ENCODE assay signal across 20 cellular contexts in genomic region chr1:96524100-96524499, GRCh38.
DNase-seq lines count a peak whose midpoint lies in the region; ATAC-seq, FAIRE-seq and TF ChIP-seq lines count a peak whose summit lies in the region.
"Had no signal": no experiment of that assay in that cellular context is flagged by ENCODE, and none has a peak within 500 bp of the region (broad histone marks: within the 10 kb centered on the region; RNA-seq: fewer than 3 reads in every experiment).

No MANE protein-coding gene starts in this region.

- intact Hi-C loops in left cardiac atrium (cut with DNase I) (no loop called here), left ventricle myocardium superior (cut with micrococcal nuclease) (no loop called here), Panc1 (cut with micrococcal nuclease; ENCODE audit: unreplicated experiment) (no loop called here), endothelial cell of umbilical vein (cut with micrococcal nuclease) (no loop called here), upper lobe of right lung (cut with DNase I) (no loop called here)

- no peak overlapping the region for H3K4me3 ChIP-seq in Panc1 (ENCODE audit: low read depth in 2 of 2, low read length in 2 of 2)
- H3K4me3 ChIP-seq in endothelial cell of umbilical vein (replicated peaks in 1 of 3; ENCODE audit: insufficient read depth in 1 of 3, low read depth in 1 of 3, low read length in 3 of 3): no peak overlapping the region
- no peak overlapping the region for H3K4me3 ChIP-seq in upper lobe of right lung
- H3K4me3 ChIP-seq: SJSA1, stomach had no signal

- H3K27ac ChIP-seq in Panc1 (ENCODE audit: low read length) (no peak overlapping the region), endothelial cell of umbilical vein (ENCODE audit: insufficient read depth, low read depth, low read length) (no peak overlapping the region), upper lobe of right lung (no peak overlapping the region)
- H3K27ac ChIP-seq: SJSA1, stomach had no signal

- ATAC-seq in left cardiac atrium: peak; percentile 29 to 80
- no peak for ATAC-seq in left ventricle myocardium superior
- no peak for ATAC-seq in Panc1
- ATAC-seq in upper lobe of right lung: peak; percentile 42
- ATAC-seq: CD8-positive, alpha-beta T cell; sciatic nerve had no signal

- no peak for TF ChIP-seq POLR2A in endothelial cell of umbilical vein (IDR thresholded peaks at IDR 0.05; ENCODE audit: low read depth, low read length)

- peaks cover 7% of the 10 kb centered on the region for H3K36me3 Mint-ChIP-seq in glutamatergic neuron (ENCODE audit: unreplicated experiment)
- H3K36me3 Mint-ChIP-seq: CD8-positive, alpha-beta T cell had no signal

- no peaks in the 10 kb centered on the region for H3K36me3 ChIP-seq in Panc1 (ENCODE audit: control insufficient read depth, insufficient read depth, low read length)
- H3K36me3 ChIP-seq in endothelial cell of umbilical vein (ENCODE audit: control insufficient read depth in 2 of 2, extremely low read depth in 1 of 2, insufficient read depth in 2 of 2, low read length in 2 of 2): no peaks in the 10 kb centered on the region
- H3K36me3 ChIP-seq in upper lobe of right lung: no peaks in the 10 kb centered on the region
- H3K36me3 ChIP-seq: SJSA1, stomach had no signal

- H3K4me3 Mint-ChIP-seq in glutamatergic neuron (ENCODE audit: unreplicated experiment): no peak overlapping the region
- H3K4me3 Mint-ChIP-seq: activated CD4-positive, alpha-beta T cell treated with anti-CD3 and anti-CD28 coated beads, Interleukin-2, amount 10 ng/mL, durations not matched to agents 24 days and 14 days; activated naive CD4-positive, alpha-beta T cell treated with anti-CD3 and anti-CD28 coated beads for 36 hours; CD8-positive, alpha-beta T cell had no signal

- H3K4me1 ChIP-seq in Panc1 (ENCODE audit: control insufficient read depth, insufficient read depth, low read length): no peaks in the 10 kb centered on the region
- H3K4me1 ChIP-seq in endothelial cell of umbilical vein (ENCODE audit: control insufficient read depth, extremely low read depth, insufficient read depth, low read length): no peaks in the 10 kb centered on the region
- no peaks in the 10 kb centered on the region for H3K4me1 ChIP-seq in upper lobe of right lung

- DNase-seq in left cardiac atrium: no peak
- no peak for DNase-seq in left ventricle myocardium superior
- no peak for DNase-seq in Panc1 (ENCODE audit: low read depth, low spot score)
- no peak for DNase-seq in endothelial cell of umbilical vein (ENCODE audit: low read depth, low spot score)
- DNase-seq in upper lobe of right lung: no peak
- DNase-seq in H4 (ENCODE audit: low spot score): no peak
- no peak for DNase-seq in NCI-H2171 (lab: John Stamatoyannopoulos, UW)
- no peak for DNase-seq in glutamatergic neuron
- DNase-seq: ACHN; activated CD4-positive, alpha-beta T cell treated with anti-CD3 and anti-CD28 coated beads, Interleukin-2, amount 10 ng/mL, durations not matched to agents 24 days and 14 days; activated naive CD4-positive, alpha-beta T cell treated with anti-CD3 and anti-CD28 coated beads for 36 hours; CD8-positive, alpha-beta T cell; NCI-H1417; NK-92 treated with Interleukin-12 subunit alpha and Interleukin-12 subunit beta, amount 100 ng/mL, for 24 hours; stomach; T1000 had no signal

- H4K20me1 ChIP-seq in endothelial cell of umbilical vein (replicated peaks; ENCODE audit: control insufficient read depth, extremely low read depth, insufficient read depth, low read length): no peaks in the 10 kb centered on the region

- H3K9me3 ChIP-seq in Panc1 (ENCODE audit: control insufficient read depth, insufficient read depth, low read depth, low read length) (no peaks in the 10 kb centered on the region; the same call in 1 of the 2 replicates), endothelial cell of umbilical vein (replicated peaks; ENCODE audit: control insufficient read depth, insufficient read depth, low read length) (no peaks in the 10 kb centered on the region), upper lobe of right lung (peaks cover 6% of the 10 kb centered on the region)

- in situ Hi-C loops in Panc1 (cut with HindIII; ENCODE audit: low pct_unique_long_range_greater_than_20kb, low sequenced_read_pairs): no loop called here

- H3K9me3 Mint-ChIP-seq in glutamatergic neuron (ENCODE audit: unreplicated experiment): peaks cover 2% of the 10 kb centered on the region

- H2AFZ ChIP-seq in endothelial cell of umbilical vein (ENCODE audit: low read depth, low read length): no peak overlapping the region

- no peak overlapping the region for H3K4me2 ChIP-seq in endothelial cell of umbilical vein (ENCODE audit: insufficient read depth, low read length)

- H3K27ac Mint-ChIP-seq in glutamatergic neuron (ENCODE audit: unreplicated experiment): no peak overlapping the region
- H3K27ac Mint-ChIP-seq: activated CD4-positive, alpha-beta T cell treated with anti-CD3 and anti-CD28 coated beads, Interleukin-2, amount 10 ng/mL, durations not matched to agents 24 days and 14 days; activated naive CD4-positive, alpha-beta T cell treated with anti-CD3 and anti-CD28 coated beads for 36 hours; CD8-positive, alpha-beta T cell had no signal

- dilution Hi-C loops in endothelial cell of umbilical vein (cut with MboI; ENCODE audit: extremely low pct_ligation_motif_present, low sequenced_read_pairs): no loop called here

- no peaks in the 10 kb centered on the region for H3K9me1 ChIP-seq in endothelial cell of umbilical vein (replicated peaks; ENCODE audit: control insufficient read depth, extremely low read depth, insufficient read depth, low read length)

- no peaks in the 10 kb centered on the region for H3K27me3 Mint-ChIP-seq in glutamatergic neuron (ENCODE audit: unreplicated experiment)

- TF ChIP-seq CTCF in Panc1 (IDR thresholded peaks at IDR 0.05) (peak; percentile 15; the same call in 1 of the 2 replicates), endothelial cell of umbilical vein (IDR thresholded peaks at IDR 0.05; ENCODE audit: extremely low read depth in 1 of 2, insufficient read depth in 1 of 2, low read depth in 1 of 2, low read length in 2 of 2) (no peak), upper lobe of right lung (IDR thresholded peaks at IDR 0.05) (no peak), glutamatergic neuron (IDR thresholded peaks at IDR 0.05; ENCODE audit: partially characterized antibody, unreplicated experiment) (no peak)

- POLR2A ChIA-PET in Panc1 (lab: Charles Lee) (no interaction called here), endothelial cell of umbilical vein (lab: Charles Lee) (no interaction called here)

- H3K9ac ChIP-seq in endothelial cell of umbilical vein (replicated peaks; ENCODE audit: extremely low read depth, insufficient read depth, low read length): no peak overlapping the region

- H3K4me1 Mint-ChIP-seq in glutamatergic neuron (ENCODE audit: low read depth, unreplicated experiment): peaks cover 3% of the 10 kb centered on the region
- H3K4me1 Mint-ChIP-seq: activated CD4-positive, alpha-beta T cell treated with anti-CD3 and anti-CD28 coated beads, Interleukin-2, amount 10 ng/mL, durations not matched to agents 24 days and 14 days had no signal

- FAIRE-seq in endothelial cell of umbilical vein (lab: Jason Lieb, UNC): peak; percentile 40
- FAIRE-seq: astrocyte, frontal cortex had no signal

- CTCF ChIA-PET in Panc1 (lab: Charles Lee): no interaction called here
- CTCF ChIA-PET in endothelial cell of umbilical vein (lab: Charles Lee): interaction anchor here (0.9 to 1.6 kb wide), 2 partner anchors 177 to 288 kb away, joined by 4 to 7 read pairs; no protein-coding TSS in a partner anchor

- BruUV-seq in Panc1 (replicated peaks; lab: Mats Ljungman, UMichigan): no TSS peak
- no TSS peak for BruUV-seq in endothelial cell of umbilical vein (replicated peaks; lab: Mats Ljungman, UMichigan)

- H3K27me3 ChIP-seq in Panc1 (ENCODE audit: control insufficient read depth, insufficient read depth, low read length) (no peaks in the 10 kb centered on the region), endothelial cell of umbilical vein (ENCODE audit: control insufficient read depth in 2 of 2, insufficient read depth in 2 of 2, low read length in 2 of 2) (no peaks in the 10 kb centered on the region), upper lobe of right lung (no peaks in the 10 kb centered on the region)
- H3K27me3 ChIP-seq: SJSA1, stomach had no signal

- no peaks in the 10 kb centered on the region for H3K79me2 ChIP-seq in endothelial cell of umbilical vein (ENCODE audit: control insufficient read depth, insufficient read depth, low read length)

TF ChIP-seq in endothelial cell of umbilical vein, 7 proteins besides CTCF, POLR2A, EP300 and RAD21:
- TF ChIP-seq MYC (IDR thresholded peaks at IDR 0.05; ENCODE audit: low read depth, low read length) (no peak), MAX (IDR thresholded peaks at IDR 0.05; ENCODE audit: insufficient read depth, insufficient read length) (no peak), JUN (IDR thresholded peaks at IDR 0.05; ENCODE audit: borderline replicate concordance, insufficient read depth, insufficient read length, low read depth) (no peak), POLR2AphosphoS5 (IDR thresholded peaks at IDR 0.05; ENCODE audit: insufficient read depth, low read depth, low read length) (no peak), EZH2 (IDR thresholded peaks at IDR 0.05; ENCODE audit: borderline replicate concordance, low read depth, low read length, severe bottlenecking) (no peak), GATA2 (IDR thresholded peaks at IDR 0.05; ENCODE audit: insufficient read depth, insufficient read length, low read depth, low read length) (no peak), FOS (IDR thresholded peaks at IDR 0.05; ENCODE audit: borderline replicate concordance, insufficient read depth, low read length) (no peak)

Comparison
In these comparisons a context has a peak if more than half of its experiments do, and no peak if none do; other contexts are left out.
1. ATAC-seq: peak in left cardiac atrium (2 of 2) and upper lobe of right lung (single experiment); none in left ventricle myocardium superior (single experiment) and Panc1 (single experiment).